1 cellular context compared by ENCODE assay signal in the genomic region with DNA sequence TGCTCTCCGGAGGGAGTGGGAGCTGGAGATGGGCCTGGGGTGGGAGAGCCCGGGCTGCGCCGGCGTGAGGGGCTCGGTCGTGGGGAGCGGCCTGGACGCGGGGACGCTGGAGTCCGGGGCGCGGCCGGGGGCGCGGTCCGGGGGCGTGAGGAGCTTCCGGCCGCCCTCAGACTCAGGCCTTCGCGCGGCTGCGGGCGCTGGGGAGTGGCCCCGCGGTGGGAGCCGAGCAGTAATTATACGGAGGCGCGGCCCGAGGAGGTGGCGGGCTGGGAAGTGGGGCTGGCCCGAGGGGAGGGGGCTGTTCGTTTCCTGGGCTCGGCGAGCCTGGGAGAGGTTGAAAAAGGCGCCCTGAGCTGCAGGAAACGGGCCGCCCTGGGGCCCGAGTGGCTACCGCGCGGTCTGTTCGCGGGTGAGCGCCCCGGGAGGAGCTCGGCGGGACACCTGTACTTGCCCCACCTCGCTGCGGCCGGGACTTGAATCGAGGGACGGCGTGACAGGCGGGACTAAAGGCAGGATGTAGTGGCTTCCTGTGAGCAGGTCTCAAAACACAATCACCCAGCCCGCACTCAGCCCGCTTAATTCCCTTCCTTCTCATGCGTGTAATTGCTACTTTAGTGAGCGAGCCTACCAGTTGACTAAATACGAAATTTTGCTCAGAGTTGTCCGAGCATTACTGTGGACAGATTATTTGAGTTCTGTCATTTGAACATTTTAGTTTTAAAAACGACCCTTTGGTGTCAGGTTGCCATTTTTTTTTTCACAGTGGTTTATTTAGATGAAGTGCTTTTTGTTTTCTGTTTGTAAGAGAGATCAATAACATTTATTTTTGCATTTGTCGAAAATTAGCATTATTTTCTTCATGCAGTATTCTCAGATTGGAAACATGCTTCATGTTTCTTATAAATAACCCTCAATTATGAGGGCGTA.
TF ChIP-seq lines count a peak whose summit lies in the region.

No MANE protein-coding gene starts in this region.

TF ChIP-seq in HEK293, 187 proteins besides CTCF, POLR2A, EP300 and RAD21 (continued from another document and continues in another):
- TF ChIP-seq ZNF707 (tag by site-specific recombination; IDR thresholded peaks at IDR 0.05) (no peak), IKZF3 (tag by site-specific recombination; IDR thresholded peaks at IDR 0.05) (no peak), ZIC2 (tag by site-specific recombination; IDR thresholded peaks at IDR 0.05) (peak; percentile 90), ZSCAN30 (tag by site-specific recombination; IDR thresholded peaks at IDR 0.05) (no peak), SP3 (tag by site-specific recombination; IDR thresholded peaks at IDR 0.05) (peak; percentile 75), ZNF561 (tag by site-specific recombination; IDR thresholded peaks at IDR 0.05; ENCODE audit: borderline replicate concordance) (peak; percentile 56; the same call in 1 of the 2 replicates), ZFP37 (tag by site-specific recombination; IDR thresholded peaks at IDR 0.05) (no peak), YY1 (tag by site-specific recombination; IDR thresholded peaks at IDR 0.05) (no peak; the same call in 1 of the 2 replicates), ZNF747 (tag by site-specific recombination; IDR thresholded peaks at IDR 0.05) (no peak), ZNF677 (tag by site-specific recombination; IDR thresholded peaks at IDR 0.05) (no peak), ZNF175 (tag by site-specific recombination; IDR thresholded peaks at IDR 0.05) (no peak), ZNF24 (tag by site-specific recombination; IDR thresholded peaks at IDR 0.05) (no peak), ZNF837 (tag by site-specific recombination; IDR thresholded peaks at IDR 0.05) (no peak), KLF8 (tag by site-specific recombination; IDR thresholded peaks at IDR 0.05) (peak; percentile 92), ZNF560 (tag by site-specific recombination; IDR thresholded peaks at IDR 0.05; ENCODE audit: borderline replicate concordance) (no peak), MYNN (tag by site-specific recombination; IDR thresholded peaks at IDR 0.05; ENCODE audit: borderline replicate concordance) (no peak), ZNF19 (tag by site-specific recombination; IDR thresholded peaks at IDR 0.05; ENCODE audit: low read depth) (no peak), KLF7 (tag by site-specific recombination; IDR thresholded peaks at IDR 0.05; ENCODE audit: borderline replicate concordance) (peak; percentile 55; the same call in 1 of the 2 replicates), ZNF600 (tag by site-specific recombination; IDR thresholded peaks at IDR 0.05) (peak; percentile 66; the same call in 1 of the 2 replicates), ZNF2 (tag by site-specific recombination; IDR thresholded peaks at IDR 0.05) (no peak), ZNF433 (tag by site-specific recombination; IDR thresholded peaks at IDR 0.05; ENCODE audit: low read depth) (no peak), ZNF830 (tag by site-specific recombination; IDR thresholded peaks at IDR 0.05; ENCODE audit: low read depth) (no peak), ZNF350 (tag by site-specific recombination; IDR thresholded peaks at IDR 0.05) (no peak), ZBTB20 (tag by site-specific recombination; IDR thresholded peaks at IDR 0.05) (peak; percentile 90), ZNF529 (tag by site-specific recombination; IDR thresholded peaks at IDR 0.05; ENCODE audit: insufficient replicate concordance) (no peak), ZNF202 (tag by site-specific recombination; IDR thresholded peaks at IDR 0.05; ENCODE audit: borderline replicate concordance) (no peak), ZNF10 (tag by site-specific recombination; IDR thresholded peaks at IDR 0.05) (no peak), ZNF302 (tag by site-specific recombination; IDR thresholded peaks at IDR 0.05; ENCODE audit: low read depth) (no peak), ZNF549 (tag by site-specific recombination; IDR thresholded peaks at IDR 0.05) (no peak), ZBTB17 (tag by site-specific recombination; IDR thresholded peaks at IDR 0.05) (peak; percentile 81)
- TF ChIP-seq, protein P1, sequence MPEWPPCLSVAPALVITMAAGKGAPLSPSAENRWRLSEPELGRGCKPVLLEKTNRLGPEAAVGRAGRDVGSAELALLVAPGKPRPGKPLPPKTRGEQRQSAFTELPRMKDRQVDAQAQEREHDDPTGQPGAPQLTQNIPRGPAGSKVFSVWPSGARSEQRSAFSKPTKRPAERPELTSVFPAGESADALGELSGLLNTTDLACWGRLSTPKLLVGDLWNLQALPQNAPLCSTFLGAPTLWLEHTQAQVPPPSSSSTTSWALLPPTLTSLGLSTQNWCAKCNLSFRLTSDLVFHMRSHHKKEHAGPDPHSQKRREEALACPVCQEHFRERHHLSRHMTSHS (tag by site-specific recombination; IDR thresholded peaks at IDR 0.05), result no peak
- TF ChIP-seq, protein P2, sequence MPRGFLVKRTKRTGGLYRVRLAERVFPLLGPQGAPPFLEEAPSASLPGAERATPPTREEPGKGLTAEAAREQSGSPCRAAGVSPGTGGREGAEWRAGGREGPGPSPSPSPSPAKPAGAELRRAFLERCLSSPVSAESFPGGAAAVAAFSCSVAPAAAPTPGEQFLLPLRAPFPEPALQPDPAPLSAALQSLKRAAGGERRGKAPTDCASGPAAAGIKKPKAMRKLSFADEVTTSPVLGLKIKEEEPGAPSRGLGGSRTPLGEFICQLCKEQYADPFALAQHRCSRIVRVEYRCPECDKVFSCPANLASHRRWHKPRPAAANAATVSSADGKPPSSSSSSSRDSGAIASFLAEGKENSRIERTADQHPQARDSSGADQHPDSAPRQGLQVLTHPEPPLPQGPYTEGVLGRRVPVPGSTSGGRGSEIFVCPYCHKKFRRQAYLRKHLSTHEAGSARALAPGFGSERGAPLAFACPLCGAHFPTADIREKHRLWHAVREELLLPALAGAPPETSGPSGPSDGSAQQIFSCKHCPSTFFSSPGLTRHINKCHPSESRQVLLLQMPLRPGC (tag by site-specific recombination; IDR thresholded peaks at IDR 0.05), result no peak
- TF ChIP-seq, protein P3, sequence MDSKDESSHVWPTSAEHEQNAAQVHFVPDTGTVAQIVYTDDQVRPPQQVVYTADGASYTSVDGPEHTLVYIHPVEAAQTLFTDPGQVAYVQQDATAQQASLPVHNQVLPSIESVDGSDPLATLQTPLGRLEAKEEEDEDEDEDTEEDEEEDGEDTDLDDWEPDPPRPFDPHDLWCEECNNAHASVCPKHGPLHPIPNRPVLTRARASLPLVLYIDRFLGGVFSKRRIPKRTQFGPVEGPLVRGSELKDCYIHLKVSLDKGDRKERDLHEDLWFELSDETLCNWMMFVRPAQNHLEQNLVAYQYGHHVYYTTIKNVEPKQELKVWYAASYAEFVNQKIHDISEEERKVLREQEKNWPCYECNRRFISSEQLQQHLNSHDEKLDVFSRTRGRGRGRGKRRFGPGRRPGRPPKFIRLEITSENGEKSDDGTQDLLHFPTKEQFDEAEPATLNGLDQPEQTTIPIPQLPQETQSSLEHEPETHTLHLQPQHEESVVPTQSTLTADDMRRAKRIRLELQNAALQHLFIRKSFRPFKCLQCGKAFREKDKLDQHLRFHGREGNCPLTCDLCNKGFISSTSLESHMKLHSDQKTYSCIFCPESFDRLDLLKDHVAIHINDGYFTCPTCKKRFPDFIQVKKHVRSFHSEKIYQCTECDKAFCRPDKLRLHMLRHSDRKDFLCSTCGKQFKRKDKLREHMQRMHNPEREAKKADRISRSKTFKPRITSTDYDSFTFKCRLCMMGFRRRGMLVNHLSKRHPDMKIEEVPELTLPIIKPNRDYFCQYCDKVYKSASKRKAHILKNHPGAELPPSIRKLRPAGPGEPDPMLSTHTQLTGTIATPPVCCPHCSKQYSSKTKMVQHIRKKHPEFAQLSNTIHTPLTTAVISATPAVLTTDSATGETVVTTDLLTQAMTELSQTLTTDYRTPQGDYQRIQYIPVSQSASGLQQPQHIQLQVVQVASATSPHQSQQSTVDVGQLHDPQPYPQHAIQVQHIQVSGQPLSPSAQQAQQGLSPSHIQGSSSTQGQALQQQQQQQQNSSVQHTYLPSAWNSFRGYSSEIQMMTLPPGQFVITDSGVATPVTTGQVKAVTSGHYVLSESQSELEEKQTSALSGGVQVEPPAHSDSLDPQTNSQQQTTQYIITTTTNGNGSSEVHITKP (tag by site-specific recombination; IDR thresholded peaks at IDR 0.05), result peak; percentile 54
- TF ChIP-seq, protein P4, sequence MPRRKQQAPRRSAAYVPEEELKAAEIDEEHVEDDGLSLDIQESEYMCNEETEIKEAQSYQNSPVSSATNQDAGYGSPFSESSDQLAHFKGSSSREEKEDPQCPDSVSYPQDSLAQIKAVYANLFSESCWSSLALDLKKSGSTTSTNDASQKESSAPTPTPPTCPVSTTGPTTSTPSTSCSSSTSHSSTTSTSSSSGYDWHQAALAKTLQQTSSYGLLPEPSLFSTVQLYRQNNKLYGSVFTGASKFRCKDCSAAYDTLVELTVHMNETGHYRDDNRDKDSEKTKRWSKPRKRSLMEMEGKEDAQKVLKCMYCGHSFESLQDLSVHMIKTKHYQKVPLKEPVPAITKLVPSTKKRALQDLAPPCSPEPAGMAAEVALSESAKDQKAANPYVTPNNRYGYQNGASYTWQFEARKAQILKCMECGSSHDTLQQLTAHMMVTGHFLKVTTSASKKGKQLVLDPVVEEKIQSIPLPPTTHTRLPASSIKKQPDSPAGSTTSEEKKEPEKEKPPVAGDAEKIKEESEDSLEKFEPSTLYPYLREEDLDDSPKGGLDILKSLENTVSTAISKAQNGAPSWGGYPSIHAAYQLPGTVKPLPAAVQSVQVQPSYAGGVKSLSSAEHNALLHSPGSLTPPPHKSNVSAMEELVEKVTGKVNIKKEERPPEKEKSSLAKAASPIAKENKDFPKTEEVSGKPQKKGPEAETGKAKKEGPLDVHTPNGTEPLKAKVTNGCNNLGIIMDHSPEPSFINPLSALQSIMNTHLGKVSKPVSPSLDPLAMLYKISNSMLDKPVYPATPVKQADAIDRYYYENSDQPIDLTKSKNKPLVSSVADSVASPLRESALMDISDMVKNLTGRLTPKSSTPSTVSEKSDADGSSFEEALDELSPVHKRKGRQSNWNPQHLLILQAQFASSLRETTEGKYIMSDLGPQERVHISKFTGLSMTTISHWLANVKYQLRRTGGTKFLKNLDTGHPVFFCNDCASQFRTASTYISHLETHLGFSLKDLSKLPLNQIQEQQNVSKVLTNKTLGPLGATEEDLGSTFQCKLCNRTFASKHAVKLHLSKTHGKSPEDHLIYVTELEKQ (tag by site-specific recombination; IDR thresholded peaks at IDR 0.05; ENCODE audit: borderline replicate concordance), result no peak
- TF ChIP-seq, protein P5, sequence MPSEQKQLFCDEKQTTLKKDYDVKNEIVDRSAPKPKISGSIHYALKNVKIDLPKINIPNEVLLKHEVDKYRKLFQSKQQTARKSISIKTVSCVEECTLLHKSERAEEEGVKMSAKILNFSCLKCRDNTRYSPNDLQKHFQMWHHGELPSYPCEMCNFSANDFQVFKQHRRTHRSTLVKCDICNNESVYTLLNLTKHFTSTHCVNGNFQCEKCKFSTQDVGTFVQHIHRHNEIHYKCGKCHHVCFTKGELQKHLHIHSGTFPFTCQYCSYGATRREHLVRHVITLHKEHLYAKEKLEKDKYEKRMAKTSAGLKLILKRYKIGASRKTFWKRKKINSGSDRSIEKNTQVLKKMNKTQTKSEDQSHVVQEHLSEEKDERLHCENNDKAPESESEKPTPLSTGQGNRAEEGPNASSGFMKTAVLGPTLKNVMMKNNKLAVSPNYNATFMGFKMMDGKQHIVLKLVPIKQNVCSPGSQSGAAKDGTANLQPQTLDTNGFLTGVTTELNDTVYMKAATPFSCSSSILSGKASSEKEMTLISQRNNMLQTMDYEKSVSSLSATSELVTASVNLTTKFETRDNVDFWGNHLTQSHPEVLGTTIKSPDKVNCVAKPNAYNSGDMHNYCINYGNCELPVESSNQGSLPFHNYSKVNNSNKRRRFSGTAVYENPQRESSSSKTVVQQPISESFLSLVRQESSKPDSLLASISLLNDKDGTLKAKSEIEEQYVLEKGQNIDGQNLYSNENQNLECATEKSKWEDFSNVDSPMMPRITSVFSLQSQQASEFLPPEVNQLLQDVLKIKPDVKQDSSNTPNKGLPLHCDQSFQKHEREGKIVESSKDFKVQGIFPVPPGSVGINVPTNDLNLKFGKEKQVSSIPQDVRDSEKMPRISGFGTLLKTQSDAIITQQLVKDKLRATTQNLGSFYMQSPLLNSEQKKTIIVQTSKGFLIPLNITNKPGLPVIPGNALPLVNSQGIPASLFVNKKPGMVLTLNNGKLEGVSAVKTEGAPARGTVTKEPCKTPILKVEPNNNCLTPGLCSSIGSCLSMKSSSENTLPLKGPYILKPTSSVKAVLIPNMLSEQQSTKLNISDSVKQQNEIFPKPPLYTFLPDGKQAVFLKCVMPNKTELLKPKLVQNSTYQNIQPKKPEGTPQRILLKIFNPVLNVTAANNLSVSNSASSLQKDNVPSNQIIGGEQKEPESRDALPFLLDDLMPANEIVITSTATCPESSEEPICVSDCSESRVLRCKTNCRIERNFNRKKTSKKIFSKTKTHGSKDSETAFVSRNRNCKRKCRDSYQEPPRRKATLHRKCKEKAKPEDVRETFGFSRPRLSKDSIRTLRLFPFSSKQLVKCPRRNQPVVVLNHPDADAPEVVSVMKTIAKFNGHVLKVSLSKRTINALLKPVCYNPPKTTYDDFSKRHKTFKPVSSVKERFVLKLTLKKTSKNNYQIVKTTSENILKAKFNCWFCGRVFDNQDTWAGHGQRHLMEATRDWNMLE (tag by site-specific recombination; conservative IDR thresholded peaks at IDR 0.05; ENCODE audit: low read depth), result no peak
- TF ChIP-seq, protein P6, sequence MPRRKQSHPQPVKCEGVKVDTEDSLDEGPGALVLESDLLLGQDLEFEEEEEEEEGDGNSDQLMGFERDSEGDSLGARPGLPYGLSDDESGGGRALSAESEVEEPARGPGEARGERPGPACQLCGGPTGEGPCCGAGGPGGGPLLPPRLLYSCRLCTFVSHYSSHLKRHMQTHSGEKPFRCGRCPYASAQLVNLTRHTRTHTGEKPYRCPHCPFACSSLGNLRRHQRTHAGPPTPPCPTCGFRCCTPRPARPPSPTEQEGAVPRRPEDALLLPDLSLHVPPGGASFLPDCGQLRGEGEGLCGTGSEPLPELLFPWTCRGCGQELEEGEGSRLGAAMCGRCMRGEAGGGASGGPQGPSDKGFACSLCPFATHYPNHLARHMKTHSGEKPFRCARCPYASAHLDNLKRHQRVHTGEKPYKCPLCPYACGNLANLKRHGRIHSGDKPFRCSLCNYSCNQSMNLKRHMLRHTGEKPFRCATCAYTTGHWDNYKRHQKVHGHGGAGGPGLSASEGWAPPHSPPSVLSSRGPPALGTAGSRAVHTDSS (tag by site-specific recombination; IDR thresholded peaks at IDR 0.05), result no peak
- TF ChIP-seq, protein P7, sequence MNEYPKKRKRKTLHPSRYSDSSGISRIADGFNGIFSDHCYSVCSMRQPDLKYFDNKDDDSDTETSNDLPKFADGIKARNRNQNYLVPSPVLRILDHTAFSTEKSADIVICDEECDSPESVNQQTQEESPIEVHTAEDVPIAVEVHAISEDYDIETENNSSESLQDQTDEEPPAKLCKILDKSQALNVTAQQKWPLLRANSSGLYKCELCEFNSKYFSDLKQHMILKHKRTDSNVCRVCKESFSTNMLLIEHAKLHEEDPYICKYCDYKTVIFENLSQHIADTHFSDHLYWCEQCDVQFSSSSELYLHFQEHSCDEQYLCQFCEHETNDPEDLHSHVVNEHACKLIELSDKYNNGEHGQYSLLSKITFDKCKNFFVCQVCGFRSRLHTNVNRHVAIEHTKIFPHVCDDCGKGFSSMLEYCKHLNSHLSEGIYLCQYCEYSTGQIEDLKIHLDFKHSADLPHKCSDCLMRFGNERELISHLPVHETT (tag by site-specific recombination; IDR thresholded peaks at IDR 0.05), result no peak
